In the genomic region with DNA sequence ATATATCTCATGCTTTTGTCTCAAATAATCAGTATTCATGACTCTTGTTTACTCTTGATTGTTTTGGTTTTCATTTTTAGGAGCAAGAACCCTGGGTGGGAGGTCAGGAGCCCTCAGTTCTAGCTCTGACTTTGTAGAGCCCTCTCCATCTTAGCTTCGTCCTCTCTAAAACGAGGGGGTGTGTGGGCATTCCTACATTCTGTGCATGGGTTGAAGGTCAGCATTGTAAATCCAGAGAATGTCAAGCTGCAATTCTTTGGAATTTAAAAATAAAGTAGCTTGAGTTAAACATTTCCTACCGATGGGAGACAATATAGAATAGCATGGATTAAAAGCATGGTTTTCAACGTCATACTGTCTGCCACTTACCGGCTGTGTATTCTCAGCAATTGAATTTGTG, we compare ENCODE assay signal across 16 cellular contexts.
"Had no signal": no experiment of that assay in that cellular context is flagged by ENCODE, and none has a peak within 500 bp of the region (broad histone marks: within the 10 kb centered on the region; RNA-seq: fewer than 3 reads in every experiment).

No MANE protein-coding gene starts in this region.

- H3K9me3 Mint-ChIP-seq: activated CD4-positive, alpha-beta T cell treated with anti-CD3 and anti-CD28 coated beads, Interleukin-2, amount 10 ng/mL, durations not matched to agents 24 days and 14 days; activated naive CD4-positive, alpha-beta T cell treated with anti-CD3 and anti-CD28 coated beads, Interleukin-2, amount 50 U/mL, for 72 hours; activated T-cell treated with anti-CD3 and anti-CD28 coated beads, Interleukin-2, amount 50 U/mL, for 72 hours; endodermal cell; natural killer cell treated with Interleukin-12 subunit alpha and Interleukin-12 subunit beta and Interleukin-15 and Interleukin-18, amount 100 ng/mL, for 72 hours; stimulated activated effector memory CD8-positive, alpha-beta T cell treated with anti-CD3 and anti-CD28 coated beads, Interleukin-12 subunit alpha, Interleukin-12 subunit beta, amount 100 ng/mL, for 72 hours had no signal

- H3K4me3 Mint-ChIP-seq: activated CD4-positive, alpha-beta T cell treated with anti-CD3 and anti-CD28 coated beads, Interleukin-2, amount 10 ng/mL, durations not matched to agents 24 days and 14 days; activated T-cell treated with anti-CD3 and anti-CD28 coated beads, Interleukin-2, amount 50 U/mL, for 72 hours; endodermal cell; natural killer cell treated with Interleukin-12 subunit alpha and Interleukin-12 subunit beta and Interleukin-15 and Interleukin-18, amount 100 ng/mL, for 72 hours; stimulated activated effector memory CD8-positive, alpha-beta T cell treated with anti-CD3 and anti-CD28 coated beads, Interleukin-12 subunit alpha, Interleukin-12 subunit beta, amount 100 ng/mL, for 72 hours had no signal

- ATAC-seq: activated naive CD4-positive, alpha-beta T cell treated with anti-CD3 and anti-CD28 coated beads, Interleukin-2, amount 50 U/mL, for 72 hours; activated T-cell treated with anti-CD3 and anti-CD28 coated beads, Interleukin-2, amount 50 U/mL, for 72 hours; left lobe of liver; natural killer cell treated with Interleukin-12 subunit alpha and Interleukin-12 subunit beta and Interleukin-15 and Interleukin-18, amount 100 ng/mL, for 72 hours; stimulated activated effector memory CD8-positive, alpha-beta T cell treated with anti-CD3 and anti-CD28 coated beads, Interleukin-12 subunit alpha, Interleukin-12 subunit beta, amount 100 ng/mL, for 72 hours had no signal

- H3K4me3 ChIP-seq: dorsolateral prefrontal cortex, hepatocyte, sigmoid colon had no signal

- H3K27me3 ChIP-seq: dorsolateral prefrontal cortex, hepatocyte, sigmoid colon had no signal

- H2AFZ ChIP-seq: hepatocyte had no signal

- H3K36me3 Mint-ChIP-seq: activated naive CD4-positive, alpha-beta T cell treated with anti-CD3 and anti-CD28 coated beads, Interleukin-2, amount 50 U/mL, for 72 hours; natural killer cell treated with Interleukin-12 subunit alpha and Interleukin-12 subunit beta and Interleukin-15 and Interleukin-18, amount 100 ng/mL, for 72 hours; stimulated activated effector memory CD8-positive, alpha-beta T cell treated with anti-CD3 and anti-CD28 coated beads, Interleukin-12 subunit alpha, Interleukin-12 subunit beta, amount 100 ng/mL, for 72 hours had no signal

- DNase-seq: activated CD4-positive, alpha-beta T cell treated with anti-CD3 and anti-CD28 coated beads, Interleukin-2, amount 10 ng/mL, durations not matched to agents 24 days and 14 days; activated CD4-positive, CD25-positive, alpha-beta regulatory T cell; activated CD8-positive, alpha-beta memory T cell treated with anti-CD3 and anti-CD28 coated beads, Interleukin-2, amount 50 U/mL, for 48 hours; activated gamma-delta T cell; activated T-cell treated with anti-CD3 and anti-CD28 coated beads, Interleukin-2, amount 50 U/mL, for 72 hours; anterior cingulate cortex; dorsolateral prefrontal cortex; endodermal cell; islet precursor cell; sigmoid colon had no signal

- FAIRE-seq: bronchial epithelial cell had no signal

- H3K36me3 ChIP-seq: sigmoid colon had no signal

- H3K9me3 ChIP-seq: sigmoid colon had no signal

- H3K27ac Mint-ChIP-seq: activated CD4-positive, alpha-beta T cell treated with anti-CD3 and anti-CD28 coated beads, Interleukin-2, amount 10 ng/mL, durations not matched to agents 24 days and 14 days; activated naive CD4-positive, alpha-beta T cell treated with anti-CD3 and anti-CD28 coated beads, Interleukin-2, amount 50 U/mL, for 72 hours; activated T-cell treated with anti-CD3 and anti-CD28 coated beads, Interleukin-2, amount 50 U/mL, for 72 hours; endodermal cell; natural killer cell treated with Interleukin-12 subunit alpha and Interleukin-12 subunit beta and Interleukin-15 and Interleukin-18, amount 100 ng/mL, for 72 hours; stimulated activated effector memory CD8-positive, alpha-beta T cell treated with anti-CD3 and anti-CD28 coated beads, Interleukin-12 subunit alpha, Interleukin-12 subunit beta, amount 100 ng/mL, for 72 hours had no signal

- H3K79me2 ChIP-seq: hepatocyte had no signal

- H3K27ac ChIP-seq: dorsolateral prefrontal cortex, hepatocyte, sigmoid colon had no signal

- H3K4me2 ChIP-seq: hepatocyte had no signal
